ENCODE assay signal across 9 cellular contexts in genomic region chr6:26270121-26270861, GRCh38.
DNase-seq lines count a peak whose midpoint lies in the region; ATAC-seq and TF ChIP-seq lines count a peak whose summit lies in the region.
"Had no signal": no experiment of that assay in that cellular context is flagged by ENCODE, and none has a peak within 500 bp of the region (broad histone marks: within the 10 kb centered on the region; RNA-seq: fewer than 3 reads in every experiment).

No MANE protein-coding gene starts in this region.

- H3K27ac ChIP-seq in cardiac muscle cell (peak overlapping the region; percentile 65), heart left ventricle (peak overlapping the region in 1 of 12 donors; percentile 84), OCI-LY1 (ENCODE audit: low read depth, low read length, poor library complexity, severe bottlenecking) (peak overlapping the region; percentile 99), epithelial cell of prostate (peak overlapping the region; percentile 85), transverse colon (peak overlapping the region in 2 of 4 donors; percentile 90 to 96)
- H3K27ac ChIP-seq: HL-60 had no signal

- H3K4me1 ChIP-seq in cardiac muscle cell (ENCODE audit: low read depth) (peaks cover 15% of the 10 kb centered on the region), heart left ventricle (peaks cover 0 to 28% (median 12%) of the 10 kb centered on the region in 12 donors), OCI-LY1 (ENCODE audit: insufficient read depth, low read length, severe bottlenecking) (peaks cover 55% of the 10 kb centered on the region), transverse colon (peaks cover 0 to 28% (median 10%) of the 10 kb centered on the region in 4 donors)

- no peaks in the 10 kb centered on the region for H4K20me1 ChIP-seq in OCI-LY1 (ENCODE audit: insufficient read depth, low read length)

- H3K36me3 ChIP-seq in cardiac muscle cell (no peaks in the 10 kb centered on the region), heart left ventricle (no peaks in the 10 kb centered on the region), OCI-LY1 (ENCODE audit: insufficient read depth, low read length) (no peaks in the 10 kb centered on the region), transverse colon (no peaks in the 10 kb centered on the region)

- no peak for TF ChIP-seq EP300 in transverse colon (IDR thresholded peaks at IDR 0.05; ENCODE audit: low read depth)

- H3K27me3 ChIP-seq in cardiac muscle cell: no peaks in the 10 kb centered on the region
- H3K27me3 ChIP-seq in heart left ventricle: peaks cover 0 to 67% (median 24%) of the 10 kb centered on the region in 9 donors
- H3K27me3 ChIP-seq in OCI-LY1 (ENCODE audit: insufficient read depth, low read length): no peaks in the 10 kb centered on the region
- no peaks in the 10 kb centered on the region for H3K27me3 ChIP-seq in transverse colon

- H3K9me2 ChIP-seq in OCI-LY1 (ENCODE audit: low read depth, low read length): no peaks in the 10 kb centered on the region

- peak overlapping the region; percentile 99 for H3K9ac ChIP-seq in OCI-LY1 (ENCODE audit: low read length)

- 24 to 38% (median 35%) methylated on average over 13 of the region's 13 CpGs for WGBS in heart left ventricle, 4 donors
- 15 to 29% methylated on average over 11 to 13 of the region's 13 CpGs for WGBS in transverse colon (ENCODE audit: low coverage in 1 of 2), 2 donors

- H3K4me3 ChIP-seq in cardiac muscle cell (peak overlapping the region; percentile 32), heart left ventricle (peak overlapping the region in 2 of 12 donors; percentile 60 to 66), OCI-LY1 (ENCODE audit: low read depth, low read length, poor library complexity, severe bottlenecking) (peak overlapping the region; percentile 76), transverse colon (peak overlapping the region in 3 of 4 donors; percentile 33 to 59 (median 48))

- TF ChIP-seq CTCF in cardiac muscle cell (IDR thresholded peaks at IDR 0.05; ENCODE audit: low read depth, low read length) (no peak), heart left ventricle (IDR thresholded peaks at IDR 0.05) (no peak), OCI-LY1 (IDR thresholded peaks at IDR 0.05; ENCODE audit: low read length) (no peak), transverse colon (IDR thresholded peaks at IDR 0.05) (no peak)

- H3K79me2 ChIP-seq in OCI-LY1 (ENCODE audit: insufficient read depth, low read length): no peaks in the 10 kb centered on the region

- peaks cover 19% of the 10 kb centered on the region for H3F3A ChIP-seq in OCI-LY1 (ENCODE audit: insufficient read depth, low read length)

- DNase-seq in cardiac muscle cell (ENCODE audit: low read depth in 1 of 2, low spot score in 1 of 2): peak; percentile 11 to 25
- no peak for DNase-seq in heart left ventricle
- DNase-seq in epithelial cell of prostate (ENCODE audit: low read depth, low spot score): no peak
- DNase-seq in transverse colon: no peak
- DNase-seq in kidney tubule cell (ENCODE audit: low spot score): no peak
- no peak for DNase-seq in NCI-H1694 treated with DMSO at 0.1 percent for 48 hours (lab: John Stamatoyannopoulos, UW)
- DNase-seq in occipital lobe (lab: John Stamatoyannopoulos, UW): no peak

- H2AFZ ChIP-seq in OCI-LY1 (ENCODE audit: low read length): no peak overlapping the region

- H3K9me3 ChIP-seq in cardiac muscle cell (ENCODE audit: low read depth): no peaks in the 10 kb centered on the region
- H3K9me3 ChIP-seq in heart left ventricle: no peaks in the 10 kb centered on the region
- H3K9me3 ChIP-seq in OCI-LY1 (ENCODE audit: low read length): no peaks in the 10 kb centered on the region
- H3K9me3 ChIP-seq in transverse colon: no peaks in the 10 kb centered on the region

- TF ChIP-seq POLR2A in heart left ventricle (IDR thresholded peaks at IDR 0.05) (no peak), transverse colon (IDR thresholded peaks at IDR 0.05) (no peak)

- ATAC-seq in heart left ventricle: no peak

- peak overlapping the region; percentile 88 for H3K4me2 ChIP-seq in OCI-LY1 (ENCODE audit: low read length)

- intact Hi-C loops in heart left ventricle (cut with DNase I) (loop anchor here in 5 of 10 donors (5.0 to 10.0 kb wide), 5 partner anchors 33 to 245 kb away; a partner anchor contains a TSS), transverse colon (cut with DNase I; ENCODE audit: low total_unique reads) (loop anchor here (10.0 kb wide), 1 partner anchor 65 kb away; a partner anchor contains a TSS)

- in situ Hi-C loops in transverse colon (cut with MboI; ENCODE audit: low pct_ligation_motif_present in 1 of 4, low pct_unique_long_range_greater_than_20kb in 1 of 4, low sequenced_read_pairs in 3 of 4): no loop called here

Comparison
In these comparisons a context has a peak if more than half of its experiments do, and no peak if none do; other contexts are left out.
1. DNase-seq: peak in cardiac muscle cell (2 of 2); none in heart left ventricle (0 of 5), epithelial cell of prostate (single experiment), transverse colon (single experiment), kidney tubule cell (single experiment), NCI-H1694 treated with DMSO at 0.1 percent for 48 hours (single experiment) and occipital lobe (single experiment).